Comparison of ENCODE assay signal across 21 cellular contexts in genomic region chr14:47256968-47257367, GRCh38.
"Had no signal": no experiment of that assay in that cellular context is flagged by ENCODE, and none has a peak within 500 bp of the region (broad histone marks: within the 10 kb centered on the region; RNA-seq: fewer than 3 reads in every experiment).

No MANE protein-coding gene starts in this region.

- H3K27me3 Mint-ChIP-seq: naive B cell had no signal

- H3K27ac ChIP-seq: coronary artery, heart left ventricle, neutrophil, sigmoid colon, skin epidermis, upper lobe of left lung, uterus had no signal

- ATAC-seq: esophagus mucosa, heart left ventricle, left colon, left ventricle myocardium superior had no signal

- H3K4me1 Mint-ChIP-seq: naive B cell, nephron had no signal

- H3K4me3 ChIP-seq: coronary artery, heart left ventricle, lung, sigmoid colon, skin epidermis, upper lobe of left lung, uterus had no signal

- H3K27me3 ChIP-seq: heart left ventricle, neutrophil, sigmoid colon, upper lobe of left lung, uterus had no signal

- H3K4me3 Mint-ChIP-seq: endodermal cell, naive B cell, nephron had no signal

- H3K36me3 ChIP-seq: heart left ventricle, neutrophil, sigmoid colon, upper lobe of left lung, uterus had no signal

- H3K36me3 Mint-ChIP-seq: naive B cell had no signal

- DNase-seq: effector CD4-positive, alpha-beta T cell; endodermal cell; heart left ventricle; hippocampal formation; left colon; left ventricle myocardium superior; mesenchymal stem cell; naive B cell; posterior cingulate gyrus; sigmoid colon; stimulated activated CD4-positive, alpha-beta T cell treated with anti-CD3 and anti-CD28 coated beads, Interleukin-2, amount 100 ng/mL, for 24 hours; stimulated activated naive CD4-positive, alpha-beta T cell; upper lobe of left lung; uterus had no signal

- FAIRE-seq: frontal cortex had no signal

- H3K27ac Mint-ChIP-seq: endodermal cell, naive B cell, nephron had no signal

- H3K9me3 ChIP-seq: heart left ventricle, neutrophil, sigmoid colon, uterus had no signal

- H3K4me1 ChIP-seq: heart left ventricle, sigmoid colon, upper lobe of left lung, uterus had no signal
